8 cellular contexts compared by ENCODE assay signal in genomic region chr10:91163269-91163708, GRCh38. TPM values are rescaled to one million over a fixed set of nuclear protein-coding genes. Genes with fewer than 3 reads are reported as not detected.
DNase-seq lines count a peak whose midpoint lies in the region; ATAC-seq and TF ChIP-seq lines count a peak whose summit lies in the region.

No MANE protein-coding gene starts in this region.

- CTCF ChIA-PET in BJ (lab: Yijun Ruan, JAX): interaction anchor here (1.0 to 2.2 kb wide), 2 partner anchors 22 to 30 kb away, joined by 3 to 9 read pairs; no protein-coding TSS in a partner anchor

- no CpG with 5 or more reads among the region's 56 CpGs for WGBS in gastroesophageal sphincter (ENCODE audit: low coverage in 1 of 2), 2 donors

- no peaks in the 10 kb centered on the region for H3K9me3 ChIP-seq in gastroesophageal sphincter

- POLR2A ChIA-PET in BJ (lab: Charles Lee): interaction anchor here (0.7 kb wide), 1 partner anchor 1049 kb away, joined by 9 read pairs; no protein-coding TSS in a partner anchor

- DNase-seq in BJ (ENCODE audit: low read depth) (no peak), RKO (ENCODE audit: low spot score) (peak; percentile 56), occipital lobe (lab: John Stamatoyannopoulos, UW) (peak; percentile 57)
- peak; percentile 73 for DNase-seq in activated naive CD4-positive, alpha-beta T cell treated with Interleukin-2 at 50 U/mL for 16 hours

- no peak for TF ChIP-seq CTCF in BJ (IDR thresholded peaks at IDR 0.05; ENCODE audit: insufficient read depth, low read depth, low read length)
- TF ChIP-seq CTCF in gastroesophageal sphincter (IDR thresholded peaks at IDR 0.05): no peak

- no peaks in the 10 kb centered on the region for H3K27me3 ChIP-seq in BJ (ENCODE audit: control insufficient read depth, insufficient read depth, low read length)
- H3K27me3 ChIP-seq in gastroesophageal sphincter: no peaks in the 10 kb centered on the region

- H3K27ac ChIP-seq in gastroesophageal sphincter: peak overlapping the region; percentile 83 to 99 (median 98)
- peak overlapping the region; percentile 90 for H3K27ac ChIP-seq in temporal lobe (ENCODE audit: low read depth, low read length)

- TF ChIP-seq EP300 in gastroesophageal sphincter (IDR thresholded peaks at IDR 0.05): no peak

- peaks cover 0 to 47% (median 7%) of the 10 kb centered on the region in 3 donors for H3K4me1 ChIP-seq in gastroesophageal sphincter

- ATAC-seq in GM19025 (IDR thresholded peaks at IDR 0.05; ENCODE audit: low read depth, unreplicated experiment) (peak; percentile 50), HG03196 (IDR thresholded peaks at IDR 0.05; ENCODE audit: unreplicated experiment) (peak; percentile 47), gastroesophageal sphincter (peak; percentile 63)

- H3K36me3 ChIP-seq in BJ (ENCODE audit: control insufficient read depth, insufficient read depth, low read length): no peaks in the 10 kb centered on the region
- no peaks in the 10 kb centered on the region for H3K36me3 ChIP-seq in gastroesophageal sphincter

- H3K4me3 ChIP-seq in BJ (ENCODE audit: low read depth, low read length): peak overlapping the region; percentile 75
- peak overlapping the region; percentile 82 to 98 for H3K4me3 ChIP-seq in gastroesophageal sphincter

- TF ChIP-seq POLR2A in gastroesophageal sphincter (IDR thresholded peaks at IDR 0.05): peak; percentile 56 to 66

RNA-seq across cellular contexts. Expression of gene PCGF5, which starts 57.2 kb away (rescaled TPM):
- polyA plus RNA-seq in BJ (2011; rRNA removed): 10.7 and 18.9 TPM in 2 replicates
- polyA minus RNA-seq in BJ (2011; rRNA and poly(A)+ RNA removed): 16.8 and 20.4 TPM in 2 replicates
- total RNA-seq in gastroesophageal sphincter (10 to 100 TPM; 51.5 to 81.6 (median 66.1) TPM), occipital lobe (30.7 TPM), temporal lobe (17.7 TPM)
